In genomic region chr9:128276008-128276573, GRCh38 we compare ENCODE assay signal across 8 cellular contexts. TPM values are rescaled to one million over a fixed set of nuclear protein-coding genes. Genes with fewer than 3 reads are reported as not detected.
A peak's percentile ranks its signal among the peaks of the same experiment; 100 is the strongest.
DNase-seq lines count a peak whose midpoint lies in the region; ATAC-seq and TF ChIP-seq lines count a peak whose summit lies in the region.

TSS of gene SWI5 (plus strand) at chr9:128276276.

- H3K36me3 ChIP-seq in heart right ventricle (peaks cover 0 to 28% (median 11%) of the 10 kb centered on the region in 9 donors), upper lobe of left lung (peaks cover 6 to 26% (median 11%) of the 10 kb centered on the region in 4 donors)

- H3K27me3 Mint-ChIP-seq in T-helper 1 cell treated with Interleukin-12 subunit alpha and Interleukin-12 subunit beta and Interleukin-4 antibody, amounts not matched to agents 30 μg/mL and 1 μg/mL, for 36 hours (ENCODE audit: low read depth) = no peaks in the 10 kb centered on the region

- no peak for TF ChIP-seq EP300 in upper lobe of left lung (IDR thresholded peaks at IDR 0.05)

- DNase-seq in NCI-H1694 (lab: John Stamatoyannopoulos, UW) (peak; percentile 98), amniotic epithelial cell (ENCODE audit: low read depth) (peak; percentile 97), heart right ventricle (peak; percentile 100), posterior vena cava (ENCODE audit: low spot score) (peak; percentile 100), upper lobe of left lung (peak; percentile 98)

- ATAC-seq in GM18498 (IDR thresholded peaks at IDR 0.05; ENCODE audit: unreplicated experiment) (peak; percentile 97), HG02885 (IDR thresholded peaks at IDR 0.05; ENCODE audit: poor library complexity, unreplicated experiment) (peak; percentile 97), heart right ventricle (peak; percentile 97 to 98 (median 98)), upper lobe of left lung (ENCODE audit: low FRiP score in 2 of 2) (peak; percentile 97 to 99)

- H3K4me1 Mint-ChIP-seq in T-helper 1 cell treated with Interleukin-12 subunit alpha and Interleukin-12 subunit beta and Interleukin-4 antibody, amounts not matched to agents 30 μg/mL and 1 μg/mL, for 36 hours (ENCODE audit: low read depth) = peaks cover 41% of the 10 kb centered on the region

- no peaks in the 10 kb centered on the region for H3K9me3 Mint-ChIP-seq in T-helper 1 cell treated with Interleukin-12 subunit alpha and Interleukin-12 subunit beta and Interleukin-4 antibody, amounts not matched to agents 30 μg/mL and 1 μg/mL, for 36 hours

- H3K4me1 ChIP-seq in heart right ventricle (peaks cover 3 to 56% (median 29%) of the 10 kb centered on the region in 9 donors), upper lobe of left lung (peaks cover 33 to 52% (median 35%) of the 10 kb centered on the region in 4 donors)

- TF ChIP-seq CTCF in heart right ventricle (IDR thresholded peaks at IDR 0.05) = no peak
- no peak for TF ChIP-seq CTCF in upper lobe of left lung (IDR thresholded peaks at IDR 0.05)

- H3K4me3 ChIP-seq in heart right ventricle = peak within 1 kb of the TSS; percentile 76 to 96 (median 90)
- peak within 1 kb of the TSS; percentile 71 to 98 (median 84) for H3K4me3 ChIP-seq in upper lobe of left lung

- no peaks in the 10 kb centered on the region for H3K27me3 ChIP-seq in heart right ventricle
- H3K27me3 ChIP-seq in upper lobe of left lung = no peaks in the 10 kb centered on the region

- H3K4me3 Mint-ChIP-seq in T-helper 1 cell treated with Interleukin-12 subunit alpha and Interleukin-12 subunit beta and Interleukin-4 antibody, amounts not matched to agents 30 μg/mL and 1 μg/mL, for 36 hours = peak within 1 kb of the TSS; percentile 92

- H3K27ac Mint-ChIP-seq in T-helper 1 cell treated with Interleukin-12 subunit alpha and Interleukin-12 subunit beta and Interleukin-4 antibody, amounts not matched to agents 30 μg/mL and 1 μg/mL, for 36 hours = peak within 1 kb of the TSS; percentile 96

- intact Hi-C loops in heart right ventricle (cut with DNase I) = loop anchor here in 3 of 10 donors (5.0 kb wide), 1 partner anchor 46 kb away; the partner anchor contains the start of genes COQ4 (in 3 of the 3) and TRUB2 (in 3 of the 3)
- intact Hi-C loops in posterior vena cava (cut with DNase I) = no loop called here

- H3K9me3 ChIP-seq in heart right ventricle = no peaks in the 10 kb centered on the region
- no peaks in the 10 kb centered on the region for H3K9me3 ChIP-seq in upper lobe of left lung

- peak within 1 kb of the TSS; percentile 10 to 96 (median 94) for H3K27ac ChIP-seq in heart right ventricle
- peak within 1 kb of the TSS; percentile 79 to 95 (median 92) for H3K27ac ChIP-seq in upper lobe of left lung

- peaks cover 14% of the 10 kb centered on the region for H3K36me3 Mint-ChIP-seq in T-helper 1 cell treated with Interleukin-12 subunit alpha and Interleukin-12 subunit beta and Interleukin-4 antibody, amounts not matched to agents 30 μg/mL and 1 μg/mL, for 36 hours (ENCODE audit: low read depth)

- TF ChIP-seq POLR2A in upper lobe of left lung (IDR thresholded peaks at IDR 0.05) = peak in 3 of 4 donors; percentile 69 to 98 (median 98)

- WGBS in heart right ventricle, 2 donors = 0 to 1% methylated on average over 33 to 38 of the region's 38 CpGs
- WGBS in upper lobe of left lung, 2 donors = 0 to 1% methylated on average over 5 to 27 of the region's 38 CpGs

RNA-seq across cellular contexts. Expression of gene SWI5, which starts in this region (rescaled TPM):
- total RNA-seq in heart right ventricle = 10 to 100 TPM; 13.9 to 23.8 (median 20.8) TPM
- 10 to 100 TPM; 17.0 to 46.3 TPM for polyA plus RNA-seq in heart right ventricle
- 10 to 100 TPM; 11.5 to 16.7 TPM for total RNA-seq in posterior vena cava
- total RNA-seq in upper lobe of left lung = 10 to 100 TPM; 13.7 to 28.3 (median 22.8) TPM

Comparison
In these comparisons a context has a peak if more than half of its experiments do, and no peak if none do; other contexts are left out.
1. Peak in every context shown above with its lines: DNase-seq, ATAC-seq, H3K4me3 ChIP-seq and H3K27ac ChIP-seq.